ENCODE assay signal across 32 cellular contexts in genomic region chr1:3398741-3399140, GRCh38. TPM values are rescaled to one million over a fixed set of nuclear protein-coding genes. Genes with fewer than 3 reads are reported as not detected.
"Had no signal": no experiment of that assay in that cellular context is flagged by ENCODE, and none has a peak within 500 bp of the region (broad histone marks: within the 10 kb centered on the region; RNA-seq: fewer than 3 reads in every experiment).

No MANE protein-coding gene starts in this region.

- H3K27ac ChIP-seq: brain microvascular endothelial cell, colonic mucosa, dorsolateral prefrontal cortex had no signal

- H3K4me3 Mint-ChIP-seq: activated CD4-positive, alpha-beta memory T cell treated with anti-CD3 and anti-CD28 coated beads for 36 hours; activated CD4-positive, alpha-beta T cell treated with anti-CD3 and anti-CD28 coated beads for 36 hours; activated CD4-positive, alpha-beta T cell treated with anti-CD3 and anti-CD28 coated beads, Interleukin-2, amount 10 ng/mL, durations not matched to agents 24 days and 14 days; activated CD8-positive, alpha-beta memory T cell treated with anti-CD3 and anti-CD28 coated beads, Interleukin-2, amount 10 ng/mL, durations not matched to agents 7 days and 5 days; activated CD8-positive, alpha-beta T cell treated with anti-CD3 and anti-CD28 coated beads, Interleukin-2, amount 10 ng/mL, durations not matched to agents 7 days and 5 days; activated naive CD4-positive, alpha-beta T cell treated with anti-CD3 and anti-CD28 coated beads, Interleukin-2, amount 10 ng/mL, durations not matched to agents 7 days and 5 days; activated naive CD8-positive, alpha-beta T cell treated with anti-CD3 and anti-CD28 coated beads, Interleukin-2, amount 10 ng/mL, durations not matched to agents 7 days and 5 days; activated T-cell treated with anti-CD3 and anti-CD28 coated beads, Interleukin-2, amount 50 U/mL, for 24 hours; activated T-cell treated with anti-CD3 and anti-CD28 coated beads, Interleukin-2, amount 50 U/mL, for 72 hours; central memory CD8-positive, alpha-beta T cell; dendritic cell treated with granulocyte-macrophage colony-stimulating factor and Interleukin-4, amounts not matched to agents 40 ng/mL and 50 ng/mL, for 4 days; endodermal cell had no signal

- DNase-seq: activated CD4-positive, alpha-beta memory T cell treated with anti-CD3 and anti-CD28 coated beads for 36 hours; activated CD4-positive, alpha-beta T cell treated with anti-CD3 and anti-CD28 coated beads for 36 hours; activated CD4-positive, alpha-beta T cell treated with anti-CD3 and anti-CD28 coated beads, Interleukin-2, amount 10 ng/mL, durations not matched to agents 24 days and 14 days; activated CD4-positive, CD25-positive, alpha-beta regulatory T cell; activated CD4-positive, CD25-positive, alpha-beta regulatory T cell treated with anti-CD3 and anti-CD28 coated beads, Interleukin-2, amount 50 U/mL, for 72 hours; activated CD8-positive, alpha-beta memory T cell treated with anti-CD3 and anti-CD28 coated beads, Interleukin-2, amount 10 ng/mL, durations not matched to agents 7 days and 5 days; activated CD8-positive, alpha-beta memory T cell treated with anti-CD3 and anti-CD28 coated beads, Interleukin-2, amount 50 U/mL, for 4 hours; activated CD8-positive, alpha-beta T cell treated with anti-CD3 and anti-CD28 coated beads, Interleukin-2, amount 10 ng/mL, durations not matched to agents 7 days and 5 days; activated gamma-delta T cell; activated naive CD4-positive, alpha-beta T cell; activated naive CD4-positive, alpha-beta T cell treated with anti-CD3 and anti-CD28 coated beads, Interleukin-2, amount 10 ng/mL, durations not matched to agents 7 days and 5 days; activated naive CD8-positive, alpha-beta T cell treated with anti-CD3 and anti-CD28 coated beads, Interleukin-2, amount 10 ng/mL, durations not matched to agents 7 days and 5 days; activated T-cell treated with anti-CD3 and anti-CD28 coated beads for 4 hours; activated T-cell treated with anti-CD3 and anti-CD28 coated beads, Interleukin-2, amount 50 U/mL, for 24 hours; activated T-cell treated with anti-CD3 and anti-CD28 coated beads, Interleukin-2, amount 50 U/mL, for 72 hours; amniotic stem cell; anterior cingulate cortex; brain microvascular endothelial cell; colonic mucosa; dorsolateral prefrontal cortex; effector memory CD4-positive, alpha-beta T cell; endodermal cell; foreskin fibroblast; head of caudate nucleus; T-helper 2 cell had no signal

- H3K4me3 ChIP-seq: colonic mucosa, dorsolateral prefrontal cortex had no signal

- H3K36me3 Mint-ChIP-seq: activated CD4-positive, alpha-beta memory T cell treated with anti-CD3 and anti-CD28 coated beads for 36 hours; activated CD8-positive, alpha-beta memory T cell treated with anti-CD3 and anti-CD28 coated beads, Interleukin-2, amount 10 ng/mL, durations not matched to agents 7 days and 5 days; activated naive CD4-positive, alpha-beta T cell treated with anti-CD3 and anti-CD28 coated beads, Interleukin-2, amount 10 ng/mL, durations not matched to agents 7 days and 5 days; activated naive CD4-positive, alpha-beta T cell treated with anti-CD3 and anti-CD28 coated beads, Interleukin-2, amount 50 U/mL, for 72 hours; activated naive CD8-positive, alpha-beta T cell treated with anti-CD3 and anti-CD28 coated beads, Interleukin-2, amount 10 ng/mL, durations not matched to agents 7 days and 5 days had no signal

- ATAC-seq: activated CD4-positive, alpha-beta T cell treated with anti-CD3 and anti-CD28 coated beads for 36 hours; activated CD8-positive, alpha-beta memory T cell treated with anti-CD3 and anti-CD28 coated beads, Interleukin-2, amount 10 ng/mL, durations not matched to agents 7 days and 5 days; activated CD8-positive, alpha-beta T cell treated with anti-CD3 and anti-CD28 coated beads, Interleukin-2, amount 10 ng/mL, durations not matched to agents 7 days and 5 days; activated naive CD4-positive, alpha-beta T cell treated with anti-CD3 and anti-CD28 coated beads, Interleukin-2, amount 50 U/mL, for 72 hours; activated T-cell treated with anti-CD3 and anti-CD28 coated beads, Interleukin-2, amount 50 U/mL, for 72 hours; esophagus mucosa had no signal

- FAIRE-seq: bronchial epithelial cell, frontal cortex had no signal

- H3K9me3 ChIP-seq: colonic mucosa had no signal

- H3K36me3 ChIP-seq: brain microvascular endothelial cell, colonic mucosa had no signal

- H3K9me3 Mint-ChIP-seq: activated CD4-positive, alpha-beta memory T cell treated with anti-CD3 and anti-CD28 coated beads for 36 hours; activated CD4-positive, alpha-beta T cell treated with anti-CD3 and anti-CD28 coated beads, Interleukin-2, amount 10 ng/mL, durations not matched to agents 24 days and 14 days; activated naive CD4-positive, alpha-beta T cell treated with anti-CD3 and anti-CD28 coated beads, Interleukin-2, amount 10 ng/mL, durations not matched to agents 7 days and 5 days; activated naive CD4-positive, alpha-beta T cell treated with anti-CD3 and anti-CD28 coated beads, Interleukin-2, amount 50 U/mL, for 72 hours; activated naive CD8-positive, alpha-beta T cell treated with anti-CD3 and anti-CD28 coated beads, Interleukin-2, amount 10 ng/mL, durations not matched to agents 7 days and 5 days; activated T-cell treated with anti-CD3 and anti-CD28 coated beads, Interleukin-2, amount 50 U/mL, for 24 hours; activated T-cell treated with anti-CD3 and anti-CD28 coated beads, Interleukin-2, amount 50 U/mL, for 72 hours; central memory CD8-positive, alpha-beta T cell; dendritic cell treated with granulocyte-macrophage colony-stimulating factor and Interleukin-4, amounts not matched to agents 40 ng/mL and 50 ng/mL, for 4 days; endodermal cell had no signal

- H3K4me1 Mint-ChIP-seq: activated CD4-positive, alpha-beta T cell treated with anti-CD3 and anti-CD28 coated beads for 36 hours; activated CD4-positive, alpha-beta T cell treated with anti-CD3 and anti-CD28 coated beads, Interleukin-2, amount 10 ng/mL, durations not matched to agents 24 days and 14 days; activated CD8-positive, alpha-beta memory T cell treated with anti-CD3 and anti-CD28 coated beads, Interleukin-2, amount 10 ng/mL, durations not matched to agents 7 days and 5 days; activated naive CD4-positive, alpha-beta T cell treated with anti-CD3 and anti-CD28 coated beads, Interleukin-2, amount 10 ng/mL, durations not matched to agents 7 days and 5 days; activated naive CD8-positive, alpha-beta T cell treated with anti-CD3 and anti-CD28 coated beads, Interleukin-2, amount 10 ng/mL, durations not matched to agents 7 days and 5 days; central memory CD8-positive, alpha-beta T cell had no signal

- H3K27ac Mint-ChIP-seq: activated CD4-positive, alpha-beta memory T cell treated with anti-CD3 and anti-CD28 coated beads for 36 hours; activated CD4-positive, alpha-beta T cell treated with anti-CD3 and anti-CD28 coated beads for 36 hours; activated CD4-positive, alpha-beta T cell treated with anti-CD3 and anti-CD28 coated beads, Interleukin-2, amount 10 ng/mL, durations not matched to agents 24 days and 14 days; activated CD8-positive, alpha-beta memory T cell treated with anti-CD3 and anti-CD28 coated beads, Interleukin-2, amount 10 ng/mL, durations not matched to agents 7 days and 5 days; activated CD8-positive, alpha-beta T cell treated with anti-CD3 and anti-CD28 coated beads, Interleukin-2, amount 10 ng/mL, durations not matched to agents 7 days and 5 days; activated naive CD4-positive, alpha-beta T cell treated with anti-CD3 and anti-CD28 coated beads, Interleukin-2, amount 10 ng/mL, durations not matched to agents 7 days and 5 days; activated naive CD4-positive, alpha-beta T cell treated with anti-CD3 and anti-CD28 coated beads, Interleukin-2, amount 50 U/mL, for 72 hours; activated naive CD8-positive, alpha-beta T cell treated with anti-CD3 and anti-CD28 coated beads, Interleukin-2, amount 10 ng/mL, durations not matched to agents 7 days and 5 days; activated T-cell treated with anti-CD3 and anti-CD28 coated beads, Interleukin-2, amount 50 U/mL, for 24 hours; activated T-cell treated with anti-CD3 and anti-CD28 coated beads, Interleukin-2, amount 50 U/mL, for 72 hours; dendritic cell treated with granulocyte-macrophage colony-stimulating factor and Interleukin-4, amounts not matched to agents 40 ng/mL and 50 ng/mL, for 4 days; endodermal cell had no signal

RNA-seq across cellular contexts. Expression of gene ARHGEF16, which starts 55.7 kb away (rescaled TPM):
- total RNA-seq: activated CD4-positive, alpha-beta T cell treated with anti-CD3 and anti-CD28 coated beads for 36 hours; activated CD4-positive, alpha-beta T cell treated with anti-CD3 and anti-CD28 coated beads, Interleukin-2, amount 10 ng/mL, durations not matched to agents 24 days and 14 days; activated CD8-positive, alpha-beta memory T cell treated with anti-CD3 and anti-CD28 coated beads, Interleukin-2, amount 10 ng/mL, durations not matched to agents 7 days and 5 days; activated CD8-positive, alpha-beta T cell treated with anti-CD3 and anti-CD28 coated beads, Interleukin-2, amount 10 ng/mL, durations not matched to agents 7 days and 5 days; activated naive CD8-positive, alpha-beta T cell treated with anti-CD3 and anti-CD28 coated beads, Interleukin-2, amount 10 ng/mL, durations not matched to agents 7 days and 5 days; frontal cortex; T-helper 1 cell treated with Interleukin-12 subunit alpha and Interleukin-12 subunit beta and Interleukin-4 antibody, amounts not matched to agents 30 ng/mL and 1 ng/mL, for 36 hours had no signal
